ENCODE assay signal across 7 cellular contexts in genomic region chr10:89301231-89301630, GRCh38. TPM values are rescaled to one million over a fixed set of nuclear protein-coding genes. Genes with fewer than 3 reads are reported as not detected.
DNase-seq lines count a peak whose midpoint lies in the region; ATAC-seq and TF ChIP-seq lines count a peak whose summit lies in the region.

No MANE protein-coding gene starts in this region.

- peaks cover 11% of the 10 kb centered on the region for H3K36me3 Mint-ChIP-seq in activated T-helper 2 cell treated with anti-CD3 and anti-CD28 coated beads, Interferon-gamma antibody, Interleukin-2, Interleukin-4, amounts not matched to agents 10 μg/mL and 5 μg/mL and 100 μg/mL, durations not matched to agents 14 hours and 24 hours and 36 hours (ENCODE audit: low read depth)

- in situ Hi-C loops in GM13976 (cut with MboI; ENCODE audit: low sequenced_read_pairs, unreplicated experiment) = no loop called here

- no peak for TF ChIP-seq POLR2A in spleen (IDR thresholded peaks at IDR 0.05)

- H3K27ac ChIP-seq in HL-60 (replicated peaks) = peak overlapping the region; percentile 63
- peak overlapping the region; percentile 85 to 96 (median 94) for H3K27ac ChIP-seq in spleen

- H3K27me3 ChIP-seq in HL-60 (ENCODE audit: insufficient read depth, poor library complexity, severe bottlenecking) (no peaks in the 10 kb centered on the region), spleen (replicated peaks in 1 of 7) (no peaks in the 10 kb centered on the region)

- H3K27ac Mint-ChIP-seq in activated T-helper 2 cell treated with anti-CD3 and anti-CD28 coated beads, Interferon-gamma antibody, Interleukin-2, Interleukin-4, amounts not matched to agents 10 μg/mL and 5 μg/mL and 100 μg/mL, durations not matched to agents 14 hours and 24 hours and 36 hours = no peak overlapping the region

- peak; percentile 70 to 72 for ATAC-seq in left cardiac atrium

- peaks cover 27% of the 10 kb centered on the region for H3K4me1 Mint-ChIP-seq in activated T-helper 2 cell treated with anti-CD3 and anti-CD28 coated beads, Interferon-gamma antibody, Interleukin-2, Interleukin-4, amounts not matched to agents 10 μg/mL and 5 μg/mL and 100 μg/mL, durations not matched to agents 14 hours and 24 hours and 36 hours (ENCODE audit: low read depth)

- H3K36me3 ChIP-seq in spleen = peaks cover 0 to 9% (median 6%) of the 10 kb centered on the region in 6 donors

- WGBS in spleen, 5 donors = 3 to 8% (median 7%) methylated on average over 2 of the region's 2 CpGs

- H3K4me1 ChIP-seq in spleen = peaks cover 16 to 66% (median 43%) of the 10 kb centered on the region in 6 donors

- peak overlapping the region; percentile 37 for H3K4me3 ChIP-seq in HL-60 (replicated peaks; ENCODE audit: insufficient read depth, low read length)
- H3K4me3 ChIP-seq in spleen = peak overlapping the region in 7 of 8 donors; percentile 45 to 83 (median 51)

- TF ChIP-seq CTCF in GM13976 (IDR thresholded peaks at IDR 0.05; ENCODE audit: borderline replicate concordance, control extremely low read depth, extremely low read depth, insufficient read depth, missing control alignments) (no peak), HL-60 (IDR thresholded peaks at IDR 0.05; ENCODE audit: insufficient read depth, low read length) (no peak), spleen (IDR thresholded peaks at IDR 0.05 in 8 of 11, conservative IDR thresholded peaks at IDR 0.05 in 3 of 11) (no peak), GM10266 (IDR thresholded peaks at IDR 0.05; ENCODE audit: control insufficient read depth, insufficient read depth, low read depth, missing control alignments) (no peak), GM20000 (IDR thresholded peaks at IDR 0.05; ENCODE audit: extremely low read depth, missing control alignments) (no peak)

- H3K4me3 Mint-ChIP-seq in activated T-helper 2 cell treated with anti-CD3 and anti-CD28 coated beads, Interferon-gamma antibody, Interleukin-2, Interleukin-4, amounts not matched to agents 10 μg/mL and 5 μg/mL and 100 μg/mL, durations not matched to agents 14 hours and 24 hours and 36 hours (ENCODE audit: low read depth) = peak overlapping the region; percentile 74

- intact Hi-C loops in activated T-helper 2 cell treated with anti-CD3 and anti-CD28 coated beads, Interferon-gamma antibody, Interleukin-2, Interleukin-4, amounts not matched to agents 10 μg/mL and 5 μg/mL and 100 μg/mL, durations not matched to agents 14 hours and 24 hours and 36 hours (cut with micrococcal nuclease) = loop anchor here (5.0 kb wide), 1 partner anchor 91 kb away; the partner anchor contains the start of gene IFIT1
- intact Hi-C loops in left cardiac atrium (cut with DNase I) = no loop called here
- intact Hi-C loops in spleen (cut with DNase I; ENCODE audit: low total_unique reads) = no loop called here

- DNase-seq in GM13976 (ENCODE audit: low spot score) = peak; percentile 18
- DNase-seq in HL-60 (ENCODE audit: low read depth in 1 of 2, low spot score in 1 of 2) = peak; percentile 78 to 81
- DNase-seq in activated T-helper 2 cell treated with anti-CD3 and anti-CD28 coated beads, Interferon-gamma antibody, Interleukin-2, Interleukin-4, amounts not matched to agents 10 μg/mL and 5 μg/mL and 100 μg/mL, durations not matched to agents 14 hours and 24 hours and 36 hours (ENCODE audit: low spot score) = no peak
- DNase-seq in left cardiac atrium = no peak
- DNase-seq in spleen = no peak
- DNase-seq in GM10266 (ENCODE audit: extremely low spot score) = no peak
- no peak for DNase-seq in GM20000 (ENCODE audit: low spot score)

- peaks cover 0 to 14% (median 7%) of the 10 kb centered on the region in 8 donors for H3K9me3 ChIP-seq in spleen

- H3K27me3 Mint-ChIP-seq in activated T-helper 2 cell treated with anti-CD3 and anti-CD28 coated beads, Interferon-gamma antibody, Interleukin-2, Interleukin-4, amounts not matched to agents 10 μg/mL and 5 μg/mL and 100 μg/mL, durations not matched to agents 14 hours and 24 hours and 36 hours (ENCODE audit: low read depth) = peaks cover 20% of the 10 kb centered on the region

- peaks cover 19% of the 10 kb centered on the region for H3K9me3 Mint-ChIP-seq in activated T-helper 2 cell treated with anti-CD3 and anti-CD28 coated beads, Interferon-gamma antibody, Interleukin-2, Interleukin-4, amounts not matched to agents 10 μg/mL and 5 μg/mL and 100 μg/mL, durations not matched to agents 14 hours and 24 hours and 36 hours

RNA-seq across cellular contexts. Expression of gene IFIT2, which starts 0.6 kb away (rescaled TPM):
- total RNA-seq in activated T-helper 2 cell treated with anti-CD3 and anti-CD28 coated beads, Interferon-gamma antibody, Interleukin-2, Interleukin-4, amounts not matched to agents 10 μg/mL and 5 μg/mL and 100 μg/mL, durations not matched to agents 14 hours and 24 hours and 36 hours = 0.57 and 0.82 TPM in 2 replicates
- total RNA-seq in left cardiac atrium (1 to 10 TPM; 3.5 to 4.6 TPM), spleen (10 to 100 TPM; 12.8 to 22.2 (median 18.2) TPM)
- polyA plus RNA-seq in spleen = 10 to 100 TPM in 1 of 3 donors, 1 to 10 TPM in 2; 6.1 to 11.4 (median 7.0) TPM

RNA-seq across cellular contexts. Expression of gene IFIT3, which starts 26.6 kb away (rescaled TPM):
- 0.74 and 0.94 TPM in 2 replicates for total RNA-seq in activated T-helper 2 cell treated with anti-CD3 and anti-CD28 coated beads, Interferon-gamma antibody, Interleukin-2, Interleukin-4, amounts not matched to agents 10 μg/mL and 5 μg/mL and 100 μg/mL, durations not matched to agents 14 hours and 24 hours and 36 hours
- total RNA-seq in left cardiac atrium (10 to 100 TPM in 1 of 2 donors, 1 to 10 TPM in 1; 8.6 to 19.9 TPM), spleen (10 to 100 TPM; 19.1 to 44.5 (median 24.7) TPM)
- 10 to 100 TPM in 2 of 3 donors, 1 to 10 TPM in 1; 7.7 to 29.9 (median 10.4) TPM for polyA plus RNA-seq in spleen

RNA-seq across cellular contexts. Expression of gene LIPA, which starts 49.7 kb away (rescaled TPM):
- total RNA-seq in activated T-helper 2 cell treated with anti-CD3 and anti-CD28 coated beads, Interferon-gamma antibody, Interleukin-2, Interleukin-4, amounts not matched to agents 10 μg/mL and 5 μg/mL and 100 μg/mL, durations not matched to agents 14 hours and 24 hours and 36 hours = 12.9 and 13.6 TPM in 2 replicates
- 10 to 100 TPM; 35.8 to 45.7 TPM for total RNA-seq in left cardiac atrium
- total RNA-seq in spleen = 100 to 1,000 TPM; 216 to 828 (median 424) TPM
- polyA plus RNA-seq in spleen = 10 to 100 TPM; 28.6 to 75.0 (median 58.6) TPM

Comparison
In these comparisons a context has a peak if more than half of its experiments do, and no peak if none do; other contexts are left out.
1. DNase-seq: peak in GM13976 (single experiment) and HL-60 (2 of 2); none in activated T-helper 2 cell treated with anti-CD3 and anti-CD28 coated beads, Interferon-gamma antibody, Interleukin-2, Interleukin-4, amounts not matched to agents 10 μg/mL and 5 μg/mL and 100 μg/mL, durations not matched to agents 14 hours and 24 hours and 36 hours (single experiment), left cardiac atrium (single experiment), spleen (single experiment), GM10266 (single experiment) and GM20000 (single experiment).
2. RNA of gene LIPA, which starts 49.7 kb away (total RNA-seq): 216 to 828 TPM in spleen; 35.8 to 45.7 TPM in left cardiac atrium and 12.9 to 13.6 TPM in activated T-helper 2 cell treated with anti-CD3 and anti-CD28 coated beads, Interferon-gamma antibody, Interleukin-2, Interleukin-4, amounts not matched to agents 10 μg/mL and 5 μg/mL and 100 μg/mL, durations not matched to agents 14 hours and 24 hours and 36 hours; every median in the first group is over 4 times any median in the second.